In the genomic region with DNA sequence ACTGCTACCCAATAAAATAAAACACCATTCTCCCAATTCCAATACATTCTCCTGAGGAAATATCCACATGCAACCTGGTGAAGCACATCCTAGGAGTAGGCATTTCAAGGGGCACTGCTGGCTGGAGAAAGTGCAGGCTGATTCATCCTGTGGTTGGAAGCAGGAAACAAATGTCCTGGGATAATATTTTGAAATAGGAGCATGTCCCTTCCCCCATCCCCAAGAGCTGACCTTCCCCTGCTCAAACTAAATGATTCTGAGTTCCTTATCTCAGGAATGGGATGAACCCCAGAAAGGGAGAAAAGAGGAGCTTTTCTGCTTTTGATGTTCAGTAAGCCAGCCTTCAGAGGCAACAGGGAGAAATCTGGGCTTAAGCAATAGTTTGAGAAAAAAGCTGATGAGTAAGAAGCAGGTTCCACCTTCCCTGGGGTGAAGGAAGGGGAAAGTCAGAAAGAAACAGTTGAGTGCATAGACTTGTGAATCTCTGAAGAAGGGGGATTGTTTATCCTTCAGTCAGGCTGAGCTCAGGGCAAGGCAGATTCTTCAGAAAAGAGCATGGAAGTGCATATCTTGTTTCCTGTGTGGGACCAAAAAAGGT, we compare ENCODE assay signal across 13 cellular contexts. TPM values are rescaled to one million over a fixed set of nuclear protein-coding genes. Genes with fewer than 3 reads are reported as not detected.
DNase-seq lines count a peak whose midpoint lies in the region; ATAC-seq lines count a peak whose summit lies in the region.
"Had no signal": no experiment of that assay in that cellular context is flagged by ENCODE, and none has a peak within 500 bp of the region (broad histone marks: within the 10 kb centered on the region; RNA-seq: fewer than 3 reads in every experiment).

No MANE protein-coding gene starts in this region.

- no peak for ATAC-seq in GM18861 (IDR thresholded peaks at IDR 0.05; ENCODE audit: unreplicated experiment)
- ATAC-seq: activated CD4-positive, alpha-beta T cell treated with anti-CD3 and anti-CD28 coated beads for 36 hours; activated T-cell treated with anti-CD3 and anti-CD28 coated beads, Interleukin-2, amount 50 U/mL, for 4 hours had no signal

- DNase-seq in Daoy (ENCODE audit: low read depth) (peak; percentile 68), NCI-H226 (peak; percentile 84), dermis blood vessel endothelial cell (peak; percentile 17), myocyte (ENCODE audit: low read depth) (peak; percentile 62), NCI-H1105 treated with DMSO at 0.1 percent for 48 hours (lab: John Stamatoyannopoulos, UW) (no peak), NCI-H2196 treated with DMSO at 0.1 percent for 48 hours (lab: John Stamatoyannopoulos, UW; ENCODE audit: unreplicated experiment) (no peak)
- DNase-seq in stimulated activated CD4-positive, alpha-beta T cell treated with anti-CD3 and anti-CD28 coated beads, Interleukin-4, amount 100 ng/mL, for 1 hour = no peak
- DNase-seq: activated CD4-positive, alpha-beta T cell treated with anti-CD3 and anti-CD28 coated beads for 36 hours; activated T-cell treated with anti-CD3 and anti-CD28 coated beads, Interleukin-2, amount 50 U/mL, for 4 hours; amniotic stem cell; NCI-H1417 had no signal

RNA-seq across cellular contexts. Expression of a gene that starts 19.5 kb away (rescaled TPM):
- total RNA-seq in Daoy (2014; rRNA removed; shearing (Covaris generic)) = 0.09 and 0.11 TPM in 2 replicates
- total RNA-seq in dermis blood vessel endothelial cell (0.17 and 0.19 TPM in 2 replicates), myocyte (0.08 TPM in 1 of 2 replicates, not detected in the other)
- 1.6 TPM for polyA plus RNA-seq in myocyte (2012)
- polyA plus RNA-seq: BJ had no signal

Comparison
In these comparisons a context has a peak if more than half of its experiments do, and no peak if none do; other contexts are left out.
1. DNase-seq: peak in Daoy (single experiment), NCI-H226 (single experiment), dermis blood vessel endothelial cell (single experiment) and myocyte (single experiment); none in NCI-H1105 treated with DMSO at 0.1 percent for 48 hours (single experiment), stimulated activated CD4-positive, alpha-beta T cell treated with anti-CD3 and anti-CD28 coated beads, Interleukin-4, amount 100 ng/mL, for 1 hour (single experiment) and NCI-H2196 treated with DMSO at 0.1 percent for 48 hours (single experiment).